Comparison of ENCODE assay signal across 24 cellular contexts in the genomic region with DNA sequence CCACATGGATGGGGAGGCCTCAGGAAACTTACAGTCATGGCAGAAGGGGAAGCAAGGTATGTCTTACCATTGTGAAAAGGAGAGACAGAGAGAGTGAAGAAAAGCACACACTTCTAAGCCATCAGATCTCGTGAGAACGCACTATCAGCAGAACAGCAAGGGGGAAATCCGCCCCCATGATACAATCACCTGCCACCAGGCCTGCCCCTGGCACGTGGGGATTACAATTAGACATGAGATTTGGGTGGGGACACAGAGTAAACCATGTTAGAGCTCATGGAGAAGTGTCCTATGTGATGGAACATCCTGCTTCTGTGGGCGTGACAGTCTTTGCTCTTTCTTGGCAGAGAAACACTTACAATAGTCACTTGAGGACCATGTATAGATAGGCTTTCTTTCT. TPM values are rescaled to one million over a fixed set of nuclear protein-coding genes. Genes with fewer than 3 reads are reported as not detected.
"Had no signal": no experiment of that assay in that cellular context is flagged by ENCODE, and none has a peak within 500 bp of the region (broad histone marks: within the 10 kb centered on the region; RNA-seq: fewer than 3 reads in every experiment).

No MANE protein-coding gene starts in this region.

- ATAC-seq: Right ventricle myocardium inferior, SK-N-SH treated with all-trans-retinoic acid at 6 μM for 48 hours had no signal

- H3K36me3 ChIP-seq: MG63, Peyer's patch, SJCRH30 had no signal

- H3K27me3 ChIP-seq: Peyer's patch, SJCRH30 had no signal

- H3K4me1 ChIP-seq: Peyer's patch had no signal

- H2AFZ ChIP-seq: PC-9 had no signal

- H3K27ac ChIP-seq: PC-9, Peyer's patch, SJCRH30 had no signal

- DNase-seq: IMR-90, Karpas-422, KG1, MG63, NCI-H1092, NCI-H1105 treated with DMSO at 0.1 percent for 48 hours, NCI-H1417 treated with DMSO at 0.1 percent for 48 hours, NCI-H146, NCI-H1694 treated with DMSO at 0.1 percent for 48 hours, NCI-H1930, NCI-H2081, NCI-H2107, NCI-H2227 treated with DMSO at 0.1 percent for 48 hours, NCI-H510A, NCI-H524 treated with DMSO at 0.1 percent for 48 hours, NCI-H69, NCI-H774, PC-9, Peyer's patch, SHP77 treated with DMSO at 0.1 percent for 48 hours, SJCRH30 had no signal

- H3K4me2 ChIP-seq: PC-9 had no signal

- H3K9me3 ChIP-seq: Peyer's patch, SJCRH30 had no signal

- H3K4me3 ChIP-seq: MG63, PC-9, Peyer's patch, SJCRH30 had no signal

RNA-seq across cellular contexts. Expression of a gene that starts 42.3 kb away (rescaled TPM):
- total RNA-seq: HT-29 had no signal
